In the genomic region with DNA sequence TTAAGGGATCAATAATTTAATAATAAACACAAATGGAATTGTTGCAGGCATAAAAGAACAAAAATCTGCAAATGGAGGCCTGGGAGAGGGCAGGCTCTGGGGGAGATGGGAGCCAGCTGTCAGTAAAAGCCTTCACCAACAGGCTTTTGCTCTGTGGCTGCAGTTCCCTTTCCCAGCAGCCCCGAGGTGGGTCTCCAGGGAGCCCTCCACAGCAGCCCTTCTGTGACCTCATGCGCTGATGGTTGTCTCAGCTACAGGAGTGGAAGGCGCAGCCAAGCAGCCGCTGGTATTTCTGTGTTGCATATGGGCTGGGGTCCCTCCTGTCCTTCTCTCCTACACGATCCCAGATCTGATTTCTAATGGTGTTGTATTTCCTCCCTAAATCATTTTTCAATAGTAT, we compare ENCODE assay signal across 17 cellular contexts. TPM values are rescaled to one million over a fixed set of nuclear protein-coding genes. Genes with fewer than 3 reads are reported as not detected.
DNase-seq lines count a peak whose midpoint lies in the region; ATAC-seq, FAIRE-seq and TF ChIP-seq lines count a peak whose summit lies in the region.
"Had no signal": no experiment of that assay in that cellular context is flagged by ENCODE, and none has a peak within 500 bp of the region (broad histone marks: within the 10 kb centered on the region; RNA-seq: fewer than 3 reads in every experiment).

No MANE protein-coding gene starts in this region.

- H3K27me3 ChIP-seq in psoas muscle (ENCODE audit: insufficient read depth in 3 of 3, low read length in 2 of 3) = no peaks in the 10 kb centered on the region
- H3K27me3 ChIP-seq in HepG2 (ENCODE audit: control insufficient read depth in 1 of 2, insufficient read depth in 2 of 2, low read length in 2 of 2) = no peaks in the 10 kb centered on the region
- H3K27me3 ChIP-seq: ovary had no signal

- ATAC-seq in GM18868 (IDR thresholded peaks at IDR 0.05; ENCODE audit: unreplicated experiment) (peak; percentile 47), Right ventricle myocardium superior (ENCODE audit: poor library complexity) (peak; percentile 79), psoas muscle (no peak), HG02884 (IDR thresholded peaks at IDR 0.05; ENCODE audit: unreplicated experiment) (no peak), HepG2 (no peak), GM19035 (IDR thresholded peaks at IDR 0.05; ENCODE audit: unreplicated experiment) (no peak)
- ATAC-seq in activated T-helper 17 cell treated with anti-CD3 and anti-CD28 coated beads, Interleukin-2, amount 50 U/mL, for 72 hours (replicated peaks) = no peak
- ATAC-seq: CD8-positive, alpha-beta T cell; esophagus mucosa had no signal

- H3K79me2 ChIP-seq in HepG2 (ENCODE audit: insufficient read depth, low read length) = no peaks in the 10 kb centered on the region

- no peak overlapping the region for H2AFZ ChIP-seq in HepG2 (ENCODE audit: low read length)

- DNase-seq in NCI-H69 (lab: John Stamatoyannopoulos, UW) (peak; percentile 40), Right ventricle myocardium superior (peak; percentile 77), psoas muscle (peak in 1 of 2 donors; percentile 74), HepG2 (ENCODE audit: low spot score) (no peak)
- DNase-seq: activated CD4-positive, alpha-beta T cell treated with anti-CD3 and anti-CD28 coated beads, Interleukin-2, amount 10 ng/mL, durations not matched to agents 7 days and 5 days; activated effector memory CD4-positive, alpha-beta T cell treated with Interleukin-2 at 50 U/mL for 16 hours; caudate nucleus; CD8-positive, alpha-beta T cell; NCI-H1048; ovary; stimulated activated CD4-positive, alpha-beta T cell treated with anti-CD3 and anti-CD28 coated beads, Interleukin-4, amount 100 ng/mL, for 4 hours had no signal

- intact Hi-C loops in Right ventricle myocardium superior (cut with DNase I) = no loop called here
- intact Hi-C loops in psoas muscle (cut with DNase I) = no loop called here
- intact Hi-C loops in HepG2 (cut with micrococcal nuclease; ENCODE audit: unreplicated experiment) = no loop called here

- FAIRE-seq in HepG2 (lab: Jason Lieb, UNC) = no peak
- FAIRE-seq: keratinocyte had no signal

- no peak overlapping the region for H3K27ac Mint-ChIP-seq in activated T-helper 17 cell treated with anti-CD3 and anti-CD28 coated beads, Interleukin-2, amount 50 U/mL, for 72 hours
- H3K27ac Mint-ChIP-seq: activated CD4-positive, alpha-beta T cell treated with anti-CD3 and anti-CD28 coated beads, Interleukin-2, amount 10 ng/mL, durations not matched to agents 7 days and 5 days; CD8-positive, alpha-beta T cell had no signal

- H3K9me3 ChIP-seq in psoas muscle = no peaks in the 10 kb centered on the region
- no peaks in the 10 kb centered on the region for H3K9me3 ChIP-seq in HepG2 (ENCODE audit: low read length)
- H3K9me3 ChIP-seq: ovary had no signal

- H3K4me3 ChIP-seq in psoas muscle = no peak overlapping the region
- H3K4me3 ChIP-seq in HepG2 (replicated peaks in 1 of 3; ENCODE audit: insufficient read depth in 1 of 3, low read depth in 2 of 3, low read length in 3 of 3) = no peak overlapping the region
- H3K4me3 ChIP-seq: ovary had no signal

- no peaks in the 10 kb centered on the region for H3K36me3 Mint-ChIP-seq in activated T-helper 17 cell treated with anti-CD3 and anti-CD28 coated beads, Interleukin-2, amount 50 U/mL, for 72 hours (ENCODE audit: low read depth)
- H3K36me3 Mint-ChIP-seq: CD8-positive, alpha-beta T cell had no signal

- peaks cover 17% of the 10 kb centered on the region for H3K4me1 ChIP-seq in psoas muscle
- H3K4me1 ChIP-seq in HepG2 (ENCODE audit: insufficient read depth, low read length) = no peaks in the 10 kb centered on the region

- no peak for TF ChIP-seq POLR2A in HepG2 (IDR thresholded peaks at IDR 0.05; ENCODE audit: insufficient read depth in 1 of 2, low read depth in 2 of 2, low read length in 2 of 2)

- no TSS peak for BruUV-seq in HepG2 (replicated peaks; lab: Mats Ljungman, UMichigan)

- no peak for TF ChIP-seq RAD21 in HepG2 (CRISPR knock-in tag; IDR thresholded peaks at IDR 0.05)

- in situ Hi-C loops in HepG2 (cut with HindIII; ENCODE audit: extremely low pct_ligation_motif_present, low pct_unique_long_range_greater_than_20kb) = no loop called here

- H3K36me3 ChIP-seq in psoas muscle (ENCODE audit: insufficient read depth in 1 of 2, low read depth in 1 of 2) (no peaks in the 10 kb centered on the region), HepG2 (replicated peaks in 1 of 2; ENCODE audit: control insufficient read depth in 1 of 2, insufficient read depth in 2 of 2, low read length in 2 of 2) (no peaks in the 10 kb centered on the region)
- H3K36me3 ChIP-seq: ovary had no signal

- no peak for TF ChIP-seq EP300 in HepG2 (IDR thresholded peaks at IDR 0.05; ENCODE audit: low read depth in 2 of 2, low read length in 2 of 2)
- TF ChIP-seq EP300 in HepG2 (CRISPR knock-in tag; IDR thresholded peaks at IDR 0.05; ENCODE audit: borderline replicate concordance) = no peak

- H3K27me3 Mint-ChIP-seq in activated T-helper 17 cell treated with anti-CD3 and anti-CD28 coated beads, Interleukin-2, amount 50 U/mL, for 72 hours = no peaks in the 10 kb centered on the region
- H3K27me3 Mint-ChIP-seq: activated CD4-positive, alpha-beta T cell treated with anti-CD3 and anti-CD28 coated beads, Interleukin-2, amount 10 ng/mL, durations not matched to agents 7 days and 5 days had no signal

- no peaks in the 10 kb centered on the region for H4K20me1 ChIP-seq in HepG2 (ENCODE audit: insufficient read depth, low read length)

- TF ChIP-seq CTCF in psoas muscle (IDR thresholded peaks at IDR 0.05) = no peak
- no peak for TF ChIP-seq CTCF in HepG2 (CRISPR knock-in tag; IDR thresholded peaks at IDR 0.05)

- peak overlapping the region; percentile 27 for H3K27ac ChIP-seq in psoas muscle
- H3K27ac ChIP-seq in HepG2 (ENCODE audit: extremely low read length, insufficient read depth, low read length) = no peak overlapping the region
- H3K27ac ChIP-seq: ovary had no signal

- POLR2A ChIA-PET in HepG2 (lab: Yijun Ruan, JAX) = no interaction called here

- no peaks in the 10 kb centered on the region for H3K9me3 Mint-ChIP-seq in activated T-helper 17 cell treated with anti-CD3 and anti-CD28 coated beads, Interleukin-2, amount 50 U/mL, for 72 hours
- H3K9me3 Mint-ChIP-seq: activated CD4-positive, alpha-beta T cell treated with anti-CD3 and anti-CD28 coated beads, Interleukin-2, amount 10 ng/mL, durations not matched to agents 7 days and 5 days; CD8-positive, alpha-beta T cell had no signal

- no peak overlapping the region for H3K4me2 ChIP-seq in HepG2 (ENCODE audit: low read depth, low read length)

- H3K4me3 Mint-ChIP-seq in activated T-helper 17 cell treated with anti-CD3 and anti-CD28 coated beads, Interleukin-2, amount 50 U/mL, for 72 hours = no peak overlapping the region
- H3K4me3 Mint-ChIP-seq: activated CD4-positive, alpha-beta T cell treated with anti-CD3 and anti-CD28 coated beads, Interleukin-2, amount 10 ng/mL, durations not matched to agents 7 days and 5 days; CD8-positive, alpha-beta T cell had no signal

- H3K4me1 Mint-ChIP-seq in activated T-helper 17 cell treated with anti-CD3 and anti-CD28 coated beads, Interleukin-2, amount 50 U/mL, for 72 hours = no peaks in the 10 kb centered on the region
- H3K4me1 Mint-ChIP-seq: activated CD4-positive, alpha-beta T cell treated with anti-CD3 and anti-CD28 coated beads, Interleukin-2, amount 10 ng/mL, durations not matched to agents 7 days and 5 days had no signal

- WGBS in psoas muscle, 3 donors = 49 to 59% (median 56%) methylated on average over 5 of the region's 5 CpGs
- WGBS in HepG2 (ENCODE audit: low lambda C conversion rate) = 75% methylated on average over 2 of the region's 5 CpGs

- CTCF ChIA-PET in HepG2 (lab: Yijun Ruan, JAX; ENCODE audit: low intra/inter-chr PET ratio, low total read pairs) = no interaction called here

- no peak overlapping the region for H3K9ac ChIP-seq in HepG2 (ENCODE audit: insufficient read depth, low read depth, low read length)

TF ChIP-seq in HepG2, 621 proteins besides CTCF, POLR2A, EP300 and RAD21 (continues in another document):
- no peak for TF ChIP-seq HNRNPK (IDR thresholded peaks at IDR 0.05; ENCODE audit: low read depth, low read length, poor library complexity, severe bottlenecking)
- no peak for TF ChIP-seq ISX (CRISPR knock-in tag; conservative IDR thresholded peaks at IDR 0.05)

RNA-seq across cellular contexts. Expression of a gene that starts 42.4 kb away (rescaled TPM):
- total RNA-seq in Right ventricle myocardium superior (27.6 TPM), psoas muscle (10 to 100 TPM; 22.6 to 41.8 (median 38.5) TPM), HepG2 (2016; rRNA removed; fragmentation: Illumina TruSeq; extraction: Trizol) (62.3 and 65.6 TPM in 2 replicates)
- polyA plus RNA-seq in psoas muscle (10 to 100 TPM; 28.3 to 50.8 (median 44.3) TPM), HepG2 (2011; rRNA removed) (29.8 and 36.7 TPM in 2 replicates)
- total RNA-seq in activated T-helper 17 cell treated with anti-CD3 and anti-CD28 coated beads, Interleukin-2, amount 50 U/mL, for 72 hours = 10 to 100 TPM in 1 of 2 donors, 1 to 10 TPM in 1; 8.9 to 23.9 TPM
- total RNA-seq in HepG2 (2016; cell fraction: cytosol; rRNA removed; fragmentation: Illumina TruSeq; extraction: Trizol; ENCODE audit: low read depth) = 30.7 and 32.1 TPM in 2 replicates
- total RNA-seq in HepG2 (2016; cell fraction: insoluble cytoplasmic fraction; rRNA removed; fragmentation: Illumina TruSeq; extraction: Trizol) = 63.7 and 66.1 TPM in 2 replicates
- total RNA-seq in HepG2 (2016; cell fraction: membrane; rRNA removed; fragmentation: Illumina TruSeq; extraction: Trizol) = 42.1 and 43.2 TPM in 2 replicates
- 47.4 and 48.2 TPM in 2 replicates for total RNA-seq in HepG2 (2016; cell fraction: nucleus; rRNA removed; fragmentation: Illumina TruSeq; extraction: Trizol)
- 24.8 and 30.0 TPM in 2 replicates for polyA plus RNA-seq in HepG2 (2011; cell fraction: cytosol; rRNA removed)
- 11.2 and 14.2 TPM in 2 replicates for polyA plus RNA-seq in HepG2 (2011; cell fraction: nucleus; rRNA removed)
- 36.7 and 52.0 TPM in 2 replicates for polyA plus RNA-seq in HepG2 (2012)
- 24.1 and 29.6 TPM in 2 replicates for polyA plus RNA-seq in HepG2 (2016; cell fraction: cytosol; fragmentation: Illumina TruSeq; extraction: Trizol; ENCODE audit: low read depth)
- polyA plus RNA-seq in HepG2 (2016; cell fraction: insoluble cytoplasmic fraction; fragmentation: Illumina TruSeq; extraction: Trizol; ENCODE audit: low read depth) = 55.1 and 61.6 TPM in 2 replicates
- polyA plus RNA-seq in HepG2 (2016; cell fraction: membrane; fragmentation: Illumina TruSeq; extraction: Trizol; ENCODE audit: low read depth) = 28.6 and 29.9 TPM in 2 replicates
- polyA plus RNA-seq in HepG2 (2016; cell fraction: nucleus; fragmentation: Illumina TruSeq; extraction: Trizol; ENCODE audit: insufficient read depth, low read depth) = 42.1 and 48.3 TPM in 2 replicates
- 2.0 and 17.9 TPM in 2 replicates for polyA minus RNA-seq in HepG2 (2011; rRNA and poly(A)+ RNA removed; ENCODE audit: low replicate concordance)
- polyA minus RNA-seq in HepG2 (2011; cell fraction: cytosol; rRNA and poly(A)+ RNA removed) = 19.6 and 22.0 TPM in 2 replicates
- 51.8 and 53.6 TPM in 2 replicates for polyA minus RNA-seq in HepG2 (2011; cell fraction: nucleus; rRNA and poly(A)+ RNA removed)

Comparison
In these comparisons a context has a peak if more than half of its experiments do, and no peak if none do; other contexts are left out.
1. ATAC-seq: peak in GM18868 (single experiment) and Right ventricle myocardium superior (single experiment); none in psoas muscle (0 of 4), HG02884 (single experiment), activated T-helper 17 cell treated with anti-CD3 and anti-CD28 coated beads, Interleukin-2, amount 50 U/mL, for 72 hours (single experiment), HepG2 (single experiment) and GM19035 (single experiment).